Comparison of ENCODE assay signal across 8 cellular contexts in the genomic region with DNA sequence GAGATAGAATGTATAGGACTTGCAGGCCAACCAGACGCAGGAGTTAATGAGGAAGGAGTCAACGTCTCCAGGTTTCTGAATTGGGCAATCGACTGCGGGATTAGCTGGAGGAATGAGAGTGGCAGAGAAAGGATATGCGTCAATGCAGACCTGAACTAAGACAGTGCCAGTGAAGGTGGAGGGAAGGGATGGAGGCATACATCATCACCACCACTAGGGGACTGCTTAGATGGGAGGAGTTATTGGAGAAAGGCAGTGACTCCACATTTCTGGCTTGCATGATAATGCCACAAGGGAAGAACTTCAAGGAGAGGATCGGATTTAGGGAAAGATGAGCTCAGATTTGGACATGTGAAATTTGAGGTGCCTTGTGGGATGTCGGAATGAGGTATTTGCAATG. TPM values are rescaled to one million over a fixed set of nuclear protein-coding genes. Genes with fewer than 3 reads are reported as not detected.
DNase-seq lines count a peak whose midpoint lies in the region; ATAC-seq and TF ChIP-seq lines count a peak whose summit lies in the region.

No MANE protein-coding gene starts in this region.

- H3K4me3 ChIP-seq in DOHH2 (ENCODE audit: low read length), result no peak overlapping the region
- H3K4me3 ChIP-seq in brain microvascular endothelial cell (ENCODE audit: low read depth, low read length), result no peak overlapping the region
- H3K4me3 ChIP-seq in mucosa of descending colon, result no peak overlapping the region

- H4K20me1 ChIP-seq in DOHH2 (ENCODE audit: control insufficient read depth, insufficient read depth, low read depth, low read length), result no peaks in the 10 kb centered on the region

- ATAC-seq in GM21786 (IDR thresholded peaks at IDR 0.05; ENCODE audit: unreplicated experiment), result peak; percentile 58
- ATAC-seq in mucosa of descending colon, result peak; percentile 61

- TF ChIP-seq CTCF in DOHH2 (IDR thresholded peaks at IDR 0.05; ENCODE audit: low read depth, low read length, poor library complexity, severe bottlenecking) (peak; percentile 68), brain microvascular endothelial cell (IDR thresholded peaks at IDR 0.05; ENCODE audit: low read depth, low read length, missing control alignments) (peak; percentile 82), mucosa of descending colon (IDR thresholded peaks at IDR 0.05) (no peak)

- H3K4me1 ChIP-seq in DOHH2 (ENCODE audit: control insufficient read depth, low read length), result peaks cover 23% of the 10 kb centered on the region
- H3K4me1 ChIP-seq in mucosa of descending colon (ENCODE audit: low read depth), result no peaks in the 10 kb centered on the region

- H3K27ac ChIP-seq in DOHH2 (ENCODE audit: low read depth, low read length) (no peak overlapping the region), brain microvascular endothelial cell (no peak overlapping the region)

- H3K4me2 ChIP-seq in DOHH2 (ENCODE audit: low read length), result no peak overlapping the region

- H3K9me2 ChIP-seq in DOHH2 (replicated peaks; ENCODE audit: control insufficient read depth, low read length), result no peaks in the 10 kb centered on the region

- H3K27me3 ChIP-seq in DOHH2 (ENCODE audit: control insufficient read depth, low read length) (no peaks in the 10 kb centered on the region), brain microvascular endothelial cell (replicated peaks) (no peaks in the 10 kb centered on the region)

- H3K9me3 ChIP-seq in DOHH2 (ENCODE audit: control insufficient read depth, insufficient read depth, low read length), result no peaks in the 10 kb centered on the region
- no peaks in the 10 kb centered on the region for H3K9me3 ChIP-seq in mucosa of descending colon

- in situ Hi-C loops in brain microvascular endothelial cell (cut with HindIII; ENCODE audit: low pct_ligation_motif_present, low sequenced_read_pairs), result no loop called here

- no peaks in the 10 kb centered on the region for H3K79me2 ChIP-seq in DOHH2 (ENCODE audit: control insufficient read depth, low read length)

- intact Hi-C loops in mucosa of descending colon (cut with DNase I, micrococcal nuclease), result no loop called here

- H3K36me3 ChIP-seq in DOHH2 (ENCODE audit: control insufficient read depth, low read length) (peaks cover 7% of the 10 kb centered on the region; the same call in 1 of the 2 replicates), brain microvascular endothelial cell (replicated peaks) (no peaks in the 10 kb centered on the region), mucosa of descending colon (ENCODE audit: low read depth) (no peaks in the 10 kb centered on the region)

- H3F3A ChIP-seq in DOHH2 (ENCODE audit: control insufficient read depth, insufficient read depth), result no peaks in the 10 kb centered on the region

- DNase-seq in NCI-H1694 (lab: John Stamatoyannopoulos, UW) (peak; percentile 37), brain microvascular endothelial cell (peak; percentile 42), mucosa of descending colon (no peak), NCI-H1930 (lab: John Stamatoyannopoulos, UW) (no peak), putamen (ENCODE audit: low spot score) (no peak)
- no peak for DNase-seq in activated CD8-positive, alpha-beta memory T cell treated with anti-CD3 and anti-CD28 coated beads, Interleukin-2, amount 50 U/mL, for 4 hours

RNA-seq across cellular contexts. Expression of gene VASH2, which starts 17.4 kb away (rescaled TPM):
- total RNA-seq in mucosa of descending colon, result under 1 TPM; 0.25 to 0.78 (median 0.41) TPM

RNA-seq across cellular contexts. Expression of gene ANGEL2, which starts 47.9 kb away (rescaled TPM):
- total RNA-seq in mucosa of descending colon, result 10 to 100 TPM; 24.7 to 35.1 (median 33.3) TPM

Comparison
In these comparisons a context has a peak if more than half of its experiments do, and no peak if none do; other contexts are left out.
1. DNase-seq: peak in NCI-H1694 (single experiment) and brain microvascular endothelial cell (single experiment); none in mucosa of descending colon (0 of 3), NCI-H1930 (0 of 2), putamen (single experiment) and activated CD8-positive, alpha-beta memory T cell treated with anti-CD3 and anti-CD28 coated beads, Interleukin-2, amount 50 U/mL, for 4 hours (single experiment).